In the genomic region with DNA sequence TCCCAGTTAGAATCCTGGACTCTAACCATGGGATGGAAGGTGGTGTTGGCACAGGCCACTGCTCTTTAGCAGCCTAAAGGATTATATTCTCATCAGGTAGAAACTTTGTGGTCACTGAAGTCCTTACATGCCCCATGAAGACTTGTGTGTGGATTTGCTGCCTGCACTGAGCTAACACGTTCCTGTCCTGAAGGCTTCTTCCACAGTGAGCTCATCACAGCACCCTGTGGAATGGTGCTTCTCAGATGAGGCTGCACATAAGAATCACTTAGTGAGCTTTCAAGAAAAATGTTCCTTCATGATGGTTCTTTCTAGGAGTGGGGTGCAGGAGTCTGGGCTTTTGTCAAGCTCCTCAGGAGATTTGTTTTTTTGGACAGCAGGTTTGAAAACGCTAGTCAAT, we compare ENCODE assay signal across 22 cellular contexts. TPM values are rescaled to one million over a fixed set of nuclear protein-coding genes. Genes with fewer than 3 reads are reported as not detected.
"Had no signal": no experiment of that assay in that cellular context is flagged by ENCODE, and none has a peak within 500 bp of the region (broad histone marks: within the 10 kb centered on the region; RNA-seq: fewer than 3 reads in every experiment).

No MANE protein-coding gene starts in this region.

- ATAC-seq: activated CD8-positive, alpha-beta memory T cell treated with anti-CD3 and anti-CD28 coated beads, Interleukin-2, amount 10 ng/mL, durations not matched to agents 7 days and 5 days; activated T-cell treated with anti-CD3 and anti-CD28 coated beads, Interleukin-2, amount 50 U/mL, for 4 hours; T-helper 17 cell had no signal

- H3K4me3 Mint-ChIP-seq: activated B cell treated with CpG ODN at 0.5 μM for 24 hours; activated CD8-positive, alpha-beta memory T cell treated with anti-CD3 and anti-CD28 coated beads, Interleukin-2, amount 10 ng/mL, durations not matched to agents 7 days and 5 days; activated naive CD4-positive, alpha-beta T cell treated with anti-CD3 and anti-CD28 coated beads, Interleukin-2, amount 10 ng/mL, durations not matched to agents 7 days and 5 days; activated T-cell treated with anti-CD3 and anti-CD28 coated beads, Interleukin-2, amount 50 U/mL, for 4 hours; T-helper 17 cell had no signal

- H3K4me1 ChIP-seq: ascending aorta had no signal

- DNase-seq: activated B cell treated with CpG ODN at 0.5 μM for 24 hours; activated CD8-positive, alpha-beta memory T cell treated with anti-CD3 and anti-CD28 coated beads, Interleukin-2, amount 10 ng/mL, durations not matched to agents 7 days and 5 days; activated gamma-delta T cell treated with Interleukin-2 at 50 U/mL for 16 hours; activated naive CD4-positive, alpha-beta T cell treated with anti-CD3 and anti-CD28 coated beads, Interleukin-2, amount 10 ng/mL, durations not matched to agents 7 days and 5 days; activated T-cell treated with anti-CD3 and anti-CD28 coated beads, Interleukin-2, amount 50 U/mL, for 4 hours; amniotic stem cell; cerebellar nuclear complex; Karpas-422; MM.1S; NCI-H1105; NCI-H1436; NCI-H1694 treated with DMSO at 0.1 percent for 48 hours; NCI-H2029 treated with DMSO at 0.1 percent for 48 hours; NCI-H345; NCI-H510A; NCI-H526 treated with DMSO at 0.1 percent for 48 hours; NCI-H82; SIG-M5; T-helper 17 cell; T-helper 9 cell had no signal

- H3K27me3 Mint-ChIP-seq: activated B cell treated with CpG ODN at 0.5 μM for 24 hours; activated CD8-positive, alpha-beta memory T cell treated with anti-CD3 and anti-CD28 coated beads, Interleukin-2, amount 10 ng/mL, durations not matched to agents 7 days and 5 days; activated naive CD4-positive, alpha-beta T cell treated with anti-CD3 and anti-CD28 coated beads, Interleukin-2, amount 10 ng/mL, durations not matched to agents 7 days and 5 days; T-helper 17 cell had no signal

- H3K9me3 ChIP-seq: ascending aorta had no signal

- H3K27me3 ChIP-seq: ascending aorta had no signal

- H3K4me3 ChIP-seq: ascending aorta had no signal

- H3K4me1 Mint-ChIP-seq: activated naive CD4-positive, alpha-beta T cell treated with anti-CD3 and anti-CD28 coated beads, Interleukin-2, amount 10 ng/mL, durations not matched to agents 7 days and 5 days; T-helper 17 cell had no signal

- H3K27ac Mint-ChIP-seq: activated B cell treated with CpG ODN at 0.5 μM for 24 hours; activated CD8-positive, alpha-beta memory T cell treated with anti-CD3 and anti-CD28 coated beads, Interleukin-2, amount 10 ng/mL, durations not matched to agents 7 days and 5 days; activated naive CD4-positive, alpha-beta T cell treated with anti-CD3 and anti-CD28 coated beads, Interleukin-2, amount 10 ng/mL, durations not matched to agents 7 days and 5 days; T-helper 17 cell had no signal

- H3K27ac ChIP-seq: ascending aorta had no signal

- H3K9me3 Mint-ChIP-seq: activated B cell treated with CpG ODN at 0.5 μM for 24 hours; activated naive CD4-positive, alpha-beta T cell treated with anti-CD3 and anti-CD28 coated beads, Interleukin-2, amount 10 ng/mL, durations not matched to agents 7 days and 5 days; activated T-cell treated with anti-CD3 and anti-CD28 coated beads, Interleukin-2, amount 50 U/mL, for 4 hours had no signal

RNA-seq across cellular contexts. Expression of a gene that starts 37.3 kb away (rescaled TPM):
- total RNA-seq: activated B cell treated with CpG ODN at 0.5 μM for 24 hours; activated CD8-positive, alpha-beta memory T cell treated with anti-CD3 and anti-CD28 coated beads, Interleukin-2, amount 10 ng/mL, durations not matched to agents 7 days and 5 days; OCI-LY7; T-helper 17 cell had no signal
